Comparison of ENCODE assay signal across 22 cellular contexts in genomic region chr18:250685-251084, GRCh38. TPM values are rescaled to one million over a fixed set of nuclear protein-coding genes. Genes with fewer than 3 reads are reported as not detected.
A peak's percentile ranks its signal among the peaks of the same experiment; 100 is the strongest.
DNase-seq lines count a peak whose midpoint lies in the region; ATAC-seq and TF ChIP-seq lines count a peak whose summit lies in the region.
"Had no signal": no experiment of that assay in that cellular context is flagged by ENCODE, and none has a peak within 500 bp of the region (broad histone marks: within the 10 kb centered on the region; RNA-seq: fewer than 3 reads in every experiment).

No MANE protein-coding gene starts in this region.

- no peaks in the 10 kb centered on the region for H3K9me3 ChIP-seq in left lung
- H3K9me3 ChIP-seq in Caco-2: no peaks in the 10 kb centered on the region
- H3K9me3 ChIP-seq in transverse colon: no peaks in the 10 kb centered on the region
- H3K9me3 ChIP-seq: HAP-1, tibial artery had no signal

- H3K27me3 ChIP-seq in left lung (no peaks in the 10 kb centered on the region), Caco-2 (replicated peaks; ENCODE audit: control insufficient read depth, insufficient read depth, low read length) (no peaks in the 10 kb centered on the region), transverse colon (no peaks in the 10 kb centered on the region)
- H3K27me3 ChIP-seq: BLaER1 treated with 17β-estradiol and CSF1 and Interleukin-3, amounts not matched to agents 10 nM and 100 nM; heart right ventricle; tibial artery had no signal

- H3K4me3 Mint-ChIP-seq in natural killer cell (no peak overlapping the region), Caco-2 (ENCODE audit: unreplicated experiment) (no peak overlapping the region)
- H3K4me3 Mint-ChIP-seq: activated naive CD4-positive, alpha-beta T cell treated with anti-CD3 and anti-CD28 coated beads, Interleukin-2, amount 10 ng/mL, durations not matched to agents 7 days and 5 days; brain; nephron progenitor cell; stimulated activated effector memory CD8-positive, alpha-beta T cell treated with anti-CD3 and anti-CD28 coated beads, Interleukin-12 subunit alpha, Interleukin-12 subunit beta, amount 100 ng/mL, for 72 hours had no signal

- intact Hi-C loops in left lung (cut with DNase I) (no loop called here), natural killer cell (cut with micrococcal nuclease) (no loop called here), Caco-2 (cut with micrococcal nuclease; ENCODE audit: unreplicated experiment) (no loop called here), transverse colon (cut with DNase I; ENCODE audit: low total_unique reads) (no loop called here)

- ATAC-seq in left lung: peak; percentile 62
- no peak for ATAC-seq in natural killer cell
- ATAC-seq: heart right ventricle; stimulated activated effector memory CD8-positive, alpha-beta T cell treated with anti-CD3 and anti-CD28 coated beads, Interleukin-12 subunit alpha, Interleukin-12 subunit beta, amount 100 ng/mL, for 72 hours had no signal

- TF ChIP-seq POLR2A in transverse colon (IDR thresholded peaks at IDR 0.05): no peak

- no peak for TF ChIP-seq EP300 in transverse colon (IDR thresholded peaks at IDR 0.05; ENCODE audit: low read depth)

- H3K27ac ChIP-seq in left lung (no peak overlapping the region), transverse colon (no peak overlapping the region)
- H3K27ac ChIP-seq: BLaER1 treated with 17β-estradiol and CSF1 and Interleukin-3, amounts not matched to agents 10 nM and 100 nM; heart right ventricle; tibial artery had no signal

- H3K36me3 Mint-ChIP-seq in natural killer cell: peaks cover 25% of the 10 kb centered on the region
- peaks cover 70% of the 10 kb centered on the region for H3K36me3 Mint-ChIP-seq in Caco-2 (ENCODE audit: insufficient read depth, unreplicated experiment)

- peaks cover 0 to 91% of the 10 kb centered on the region in 2 donors for H3K36me3 ChIP-seq in left lung
- peaks cover 5% of the 10 kb centered on the region for H3K36me3 ChIP-seq in Caco-2 (ENCODE audit: control insufficient read depth, insufficient read depth, low read length)
- H3K36me3 ChIP-seq in transverse colon: peaks cover 0 to 92% (median 30%) of the 10 kb centered on the region in 4 donors

- in situ Hi-C loops in astrocyte of the spinal cord (cut with HindIII; ENCODE audit: low sequenced_read_pairs) (no loop called here), transverse colon (cut with MboI; ENCODE audit: low pct_ligation_motif_present in 1 of 4, low pct_unique_long_range_greater_than_20kb in 1 of 4, low sequenced_read_pairs in 3 of 4) (no loop called here)

- no peaks in the 10 kb centered on the region for H3K4me1 ChIP-seq in left lung
- no peaks in the 10 kb centered on the region for H3K4me1 ChIP-seq in Caco-2
- H3K4me1 ChIP-seq in transverse colon: no peaks in the 10 kb centered on the region
- H3K4me1 ChIP-seq: BLaER1 treated with 17β-estradiol and CSF1 and Interleukin-3, amounts not matched to agents 10 nM and 100 nM; heart right ventricle; tibial artery had no signal

- DNase-seq in DMS 273 treated with DMSO at 0.1 percent for 48 hours (lab: John Stamatoyannopoulos, UW): peak; percentile 87
- DNase-seq in NCI-H1694 (lab: John Stamatoyannopoulos, UW): peak; percentile 83
- peak; percentile 15 for DNase-seq in astrocyte of the spinal cord (ENCODE audit: low read depth, low spot score)
- no peak for DNase-seq in left lung
- DNase-seq in natural killer cell: no peak
- no peak for DNase-seq in Caco-2
- no peak for DNase-seq in GOT3 (lab: John Stamatoyannopoulos, UW)
- DNase-seq in transverse colon: no peak
- DNase-seq: activated naive CD4-positive, alpha-beta T cell treated with anti-CD3 and anti-CD28 coated beads, Interleukin-2, amount 10 ng/mL, durations not matched to agents 7 days and 5 days; activated T-cell treated with anti-CD3 and anti-CD28 coated beads for 4 hours; dermis blood vessel endothelial cell; heart right ventricle; mesendoderm; NCI-H2029 treated with DMSO at 0.1 percent for 48 hours; NCI-H510A treated with DMSO at 0.1 percent for 48 hours; nephron progenitor cell; stimulated activated CD4-positive, alpha-beta T cell treated with anti-CD3 and anti-CD28 coated beads, Interleukin-12 subunit alpha, Interleukin-12 subunit beta, amount 100 ng/mL, for 4 hours; tibial artery had no signal

- H3K4me1 Mint-ChIP-seq in natural killer cell (no peaks in the 10 kb centered on the region), Caco-2 (ENCODE audit: low read depth, unreplicated experiment) (no peaks in the 10 kb centered on the region)
- H3K4me1 Mint-ChIP-seq: activated naive CD4-positive, alpha-beta T cell treated with anti-CD3 and anti-CD28 coated beads, Interleukin-2, amount 10 ng/mL, durations not matched to agents 7 days and 5 days; nephron progenitor cell; stimulated activated effector memory CD8-positive, alpha-beta T cell treated with anti-CD3 and anti-CD28 coated beads, Interleukin-12 subunit alpha, Interleukin-12 subunit beta, amount 100 ng/mL, for 72 hours had no signal

- no peak overlapping the region for H3K4me3 ChIP-seq in astrocyte of the spinal cord (ENCODE audit: low read depth, low read length)
- no peak overlapping the region for H3K4me3 ChIP-seq in left lung
- H3K4me3 ChIP-seq in Caco-2 (ENCODE audit: low read depth, low read length): no peak overlapping the region
- no peak overlapping the region for H3K4me3 ChIP-seq in transverse colon
- H3K4me3 ChIP-seq: BLaER1 treated with 17β-estradiol and CSF1 and Interleukin-3, amounts not matched to agents 10 nM and 100 nM; HAP-1; heart right ventricle; tibial artery had no signal

- CTCF ChIA-PET in Caco-2 (lab: Charles Lee): no interaction called here

- BruUV-seq in Caco-2 (replicated peaks; lab: Mats Ljungman, UMichigan): no TSS peak

- H3K27me3 Mint-ChIP-seq in natural killer cell (ENCODE audit: low read depth in 2 of 2) (no peaks in the 10 kb centered on the region), Caco-2 (ENCODE audit: insufficient read depth, unreplicated experiment) (no peaks in the 10 kb centered on the region)
- H3K27me3 Mint-ChIP-seq: activated naive CD4-positive, alpha-beta T cell treated with anti-CD3 and anti-CD28 coated beads, Interleukin-2, amount 10 ng/mL, durations not matched to agents 7 days and 5 days; brain had no signal

- no peak for TF ChIP-seq CTCF in astrocyte of the spinal cord (IDR thresholded peaks at IDR 0.05; ENCODE audit: low read depth, low read length)
- TF ChIP-seq CTCF in left lung (IDR thresholded peaks at IDR 0.05): no peak
- no peak for TF ChIP-seq CTCF in natural killer cell (IDR thresholded peaks at IDR 0.05)
- TF ChIP-seq CTCF in Caco-2 (IDR thresholded peaks at IDR 0.05; ENCODE audit: insufficient read depth in 1 of 2, low read depth in 1 of 2, low read length in 1 of 2, severe bottlenecking in 1 of 2, unreplicated experiment in 1 of 2): no peak
- TF ChIP-seq CTCF in transverse colon (IDR thresholded peaks at IDR 0.05): no peak

- H3K9me3 Mint-ChIP-seq in natural killer cell: no peaks in the 10 kb centered on the region
- no peaks in the 10 kb centered on the region for H3K9me3 Mint-ChIP-seq in Caco-2 (ENCODE audit: unreplicated experiment)
- H3K9me3 Mint-ChIP-seq: activated naive CD4-positive, alpha-beta T cell treated with anti-CD3 and anti-CD28 coated beads, Interleukin-2, amount 10 ng/mL, durations not matched to agents 7 days and 5 days; nephron progenitor cell; stimulated activated effector memory CD8-positive, alpha-beta T cell treated with anti-CD3 and anti-CD28 coated beads, Interleukin-12 subunit alpha, Interleukin-12 subunit beta, amount 100 ng/mL, for 72 hours had no signal

- POLR2A ChIA-PET in Caco-2 (lab: Charles Lee): no interaction called here

- WGBS in transverse colon (ENCODE audit: low coverage in 1 of 2), 2 donors: 77 to 82% methylated on average over 2 of the region's 2 CpGs

- H3K27ac Mint-ChIP-seq in natural killer cell (no peak overlapping the region), Caco-2 (ENCODE audit: unreplicated experiment) (no peak overlapping the region)
- H3K27ac Mint-ChIP-seq: activated naive CD4-positive, alpha-beta T cell treated with anti-CD3 and anti-CD28 coated beads, Interleukin-2, amount 10 ng/mL, durations not matched to agents 7 days and 5 days; nephron progenitor cell; stimulated activated effector memory CD8-positive, alpha-beta T cell treated with anti-CD3 and anti-CD28 coated beads, Interleukin-12 subunit alpha, Interleukin-12 subunit beta, amount 100 ng/mL, for 72 hours had no signal

RNA-seq across cellular contexts. Expression of gene THOC1, which starts 17.2 kb away (rescaled TPM):
- total RNA-seq in left lung (10 to 100 TPM; 23.7 to 29.8 TPM), natural killer cell (100 to 1,000 TPM in 1 of 3 donors, 10 to 100 TPM in 2; 96.4 to 105 (median 96.7) TPM), Caco-2 (2022) (63.1 and 65.4 TPM in 2 replicates), transverse colon (100 to 1,000 TPM in 1 of 4 donors, 10 to 100 TPM in 3; 34.1 to 109 (median 42.5) TPM)

Comparison
In these comparisons a context has a peak if more than half of its experiments do, and no peak if none do; other contexts are left out.
1. DNase-seq: peak in DMS 273 treated with DMSO at 0.1 percent for 48 hours (single experiment), NCI-H1694 (single experiment) and astrocyte of the spinal cord (single experiment); none in left lung (0 of 2), natural killer cell (single experiment), Caco-2 (0 of 2), GOT3 (single experiment) and transverse colon (single experiment).